In the genomic region with DNA sequence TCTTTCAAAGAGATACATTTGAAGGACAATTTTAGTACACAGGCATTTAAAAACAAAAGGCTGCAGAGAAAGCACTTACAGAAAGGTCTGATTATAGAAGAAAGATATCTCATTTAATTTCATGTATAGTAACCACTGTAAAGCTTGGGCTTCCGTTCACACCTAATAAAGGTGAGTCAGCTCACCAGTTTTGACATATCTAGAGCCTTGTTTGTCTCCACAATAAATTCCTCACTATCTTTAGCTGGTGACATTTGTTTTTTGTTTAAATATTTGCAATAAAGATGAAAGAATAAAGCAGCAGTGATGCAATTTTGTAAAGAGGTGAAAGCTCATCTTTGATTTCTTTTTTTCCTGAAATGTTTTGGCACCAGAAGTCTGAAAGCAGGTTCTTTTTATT, we compare ENCODE assay signal across 25 cellular contexts. TPM values are rescaled to one million over a fixed set of nuclear protein-coding genes. Genes with fewer than 3 reads are reported as not detected.
DNase-seq lines count a peak whose midpoint lies in the region; ATAC-seq and TF ChIP-seq lines count a peak whose summit lies in the region.
"Had no signal": no experiment of that assay in that cellular context is flagged by ENCODE, and none has a peak within 500 bp of the region (broad histone marks: within the 10 kb centered on the region; RNA-seq: fewer than 3 reads in every experiment).

No MANE protein-coding gene starts in this region.

- peaks cover 13% of the 10 kb centered on the region for H3K4me1 Mint-ChIP-seq in Caco-2 (ENCODE audit: low read depth, unreplicated experiment)
- H3K4me1 Mint-ChIP-seq: activated naive CD4-positive, alpha-beta T cell treated with anti-CD3 and anti-CD28 coated beads, Interleukin-2, amount 50 U/mL, for 24 hours; central memory CD8-positive, alpha-beta T cell had no signal

- CTCF ChIA-PET in Caco-2 (lab: Charles Lee) = no interaction called here

- H3K36me3 ChIP-seq in Caco-2 (ENCODE audit: control insufficient read depth, insufficient read depth, low read length) = no peaks in the 10 kb centered on the region
- no peaks in the 10 kb centered on the region for H3K36me3 ChIP-seq in neuron (ENCODE audit: insufficient read depth, low read length)
- H3K36me3 ChIP-seq: BLaER1, left ventricle myocardium inferior, ovary, right atrium auricular region, SJSA1, transverse colon had no signal

- H3K4me3 ChIP-seq in Caco-2 (ENCODE audit: low read depth, low read length) (no peak overlapping the region), epithelial cell of esophagus (ENCODE audit: low read length) (no peak overlapping the region), neuron (ENCODE audit: low read length) (peak overlapping the region; percentile 55)
- H3K4me3 ChIP-seq: BLaER1 had no signal

- peak overlapping the region; percentile 12 for H3K4me3 Mint-ChIP-seq in Caco-2 (ENCODE audit: unreplicated experiment)
- H3K4me3 Mint-ChIP-seq: activated CD8-positive, alpha-beta T cell treated with anti-CD3 and anti-CD28 coated beads for 36 hours; activated naive CD4-positive, alpha-beta T cell treated with anti-CD3 and anti-CD28 coated beads, Interleukin-2, amount 50 U/mL, for 24 hours; activated T-helper 17 cell treated with anti-CD3 and anti-CD28 coated beads, Interleukin-2, amount 50 U/mL, for 72 hours; central memory CD8-positive, alpha-beta T cell; T-helper 1 cell treated with Interleukin-12 subunit alpha and Interleukin-12 subunit beta and Interleukin-4 antibody, amounts not matched to agents 30 μg/mL and 1 μg/mL, for 36 hours had no signal

- POLR2A ChIA-PET in Caco-2 (lab: Charles Lee) = no interaction called here

- peaks cover 1% of the 10 kb centered on the region for H3K9me3 Mint-ChIP-seq in Caco-2 (ENCODE audit: unreplicated experiment)
- H3K9me3 Mint-ChIP-seq: activated CD8-positive, alpha-beta T cell treated with anti-CD3 and anti-CD28 coated beads for 36 hours had no signal

- peaks cover 5% of the 10 kb centered on the region for H3K27me3 Mint-ChIP-seq in Caco-2 (ENCODE audit: insufficient read depth, unreplicated experiment)

- H3K27me3 ChIP-seq in Caco-2 (replicated peaks; ENCODE audit: control insufficient read depth, insufficient read depth, low read length) (no peaks in the 10 kb centered on the region; the same call in 1 of the 2 replicates), neuron (ENCODE audit: insufficient read depth, low read length) (peaks cover 39% of the 10 kb centered on the region)
- H3K27me3 ChIP-seq: BLaER1, ovary, right atrium auricular region had no signal

- BruUV-seq in Caco-2 (replicated peaks; lab: Mats Ljungman, UMichigan) = no TSS peak

- ATAC-seq in HG03571 (IDR thresholded peaks at IDR 0.05; ENCODE audit: unreplicated experiment) = no peak
- ATAC-seq: activated CD4-positive, CD25-positive, alpha-beta regulatory T cell treated with anti-CD3 and anti-CD28 coated beads, Interleukin-2, amount 50 U/mL, for 24 hours; activated CD8-positive, alpha-beta T cell treated with anti-CD3 and anti-CD28 coated beads for 36 hours; activated T-helper 17 cell treated with anti-CD3 and anti-CD28 coated beads, Interleukin-2, amount 50 U/mL, for 72 hours had no signal

- no peak overlapping the region for H2AFZ ChIP-seq in neuron (ENCODE audit: low read depth, low read length)

- H3K36me3 Mint-ChIP-seq in Caco-2 (ENCODE audit: insufficient read depth, unreplicated experiment) = no peaks in the 10 kb centered on the region

- H3K9me3 ChIP-seq in Caco-2 (no peaks in the 10 kb centered on the region), neuron (ENCODE audit: low read length) (no peaks in the 10 kb centered on the region)
- H3K9me3 ChIP-seq: left ventricle myocardium inferior, ovary, right atrium auricular region, SJSA1, transverse colon had no signal

- TF ChIP-seq CTCF in Caco-2 (IDR thresholded peaks at IDR 0.05; ENCODE audit: insufficient read depth in 1 of 2, low read depth in 1 of 2, low read length in 1 of 2, severe bottlenecking in 1 of 2, unreplicated experiment in 1 of 2) (no peak), epithelial cell of esophagus (IDR thresholded peaks at IDR 0.05; ENCODE audit: insufficient read depth, low read depth, low read length, missing control alignments) (no peak)

- intact Hi-C loops in Caco-2 (cut with micrococcal nuclease; ENCODE audit: unreplicated experiment) = no loop called here

- H3K4me1 ChIP-seq in Caco-2 = peaks cover 14% of the 10 kb centered on the region
- peaks cover 12% of the 10 kb centered on the region for H3K4me1 ChIP-seq in neuron (ENCODE audit: insufficient read depth, low read length)
- H3K4me1 ChIP-seq: BLaER1 had no signal

- no peak overlapping the region for H3K27ac Mint-ChIP-seq in Caco-2 (ENCODE audit: unreplicated experiment)
- H3K27ac Mint-ChIP-seq: activated CD8-positive, alpha-beta T cell treated with anti-CD3 and anti-CD28 coated beads for 36 hours; activated naive CD4-positive, alpha-beta T cell treated with anti-CD3 and anti-CD28 coated beads, Interleukin-2, amount 50 U/mL, for 24 hours; activated T-helper 17 cell treated with anti-CD3 and anti-CD28 coated beads, Interleukin-2, amount 50 U/mL, for 72 hours; T-helper 1 cell treated with Interleukin-12 subunit alpha and Interleukin-12 subunit beta and Interleukin-4 antibody, amounts not matched to agents 30 μg/mL and 1 μg/mL, for 36 hours had no signal

- DNase-seq in Caco-2 (peak in 1 of 2 experiments; percentile 16), NCI-H69 (lab: John Stamatoyannopoulos, UW) (peak; percentile 41), epithelial cell of esophagus (ENCODE audit: low read depth) (peak; percentile 34), epidermal melanocyte (ENCODE audit: insufficient read length, low spot score) (no peak), HT-29 (ENCODE audit: low spot score) (no peak), NCI-H510A (lab: John Stamatoyannopoulos, UW) (no peak)
- DNase-seq: activated CD8-positive, alpha-beta T cell treated with anti-CD3 and anti-CD28 coated beads for 36 hours; dermis blood vessel endothelial cell; DMS79; NCI-H1930; NCI-H526 treated with DMSO at 0.1 percent for 48 hours; ovary; transverse colon had no signal

RNA-seq across cellular contexts. Expression of a gene that starts 1.1 kb away (rescaled TPM):
- total RNA-seq in Caco-2 (2022) = 0.11 and 0.26 TPM in 2 replicates
- not detected in 2 replicates for total RNA-seq in HT-29 (2014; rRNA removed; shearing (Covaris generic))
- total RNA-seq: activated CD8-positive, alpha-beta T cell treated with anti-CD3 and anti-CD28 coated beads for 36 hours; activated T-helper 17 cell treated with anti-CD3 and anti-CD28 coated beads, Interleukin-2, amount 50 U/mL, for 72 hours; dermis blood vessel endothelial cell; left ventricle myocardium inferior; mesenteric fat pad had no signal

Comparison
In these comparisons a context has a peak if more than half of its experiments do, and no peak if none do; other contexts are left out.
1. DNase-seq: peak in NCI-H69 (single experiment) and epithelial cell of esophagus (single experiment); none in epidermal melanocyte (single experiment), HT-29 (single experiment) and NCI-H510A (single experiment).